In genomic region chr1:150156868-150157603, GRCh38 we compare ENCODE assay signal across 13 cellular contexts. TPM values are rescaled to one million over a fixed set of nuclear protein-coding genes. Genes with fewer than 3 reads are reported as not detected.
DNase-seq lines count a peak whose midpoint lies in the region; ATAC-seq, FAIRE-seq and TF ChIP-seq lines count a peak whose summit lies in the region.
"Had no signal": no experiment of that assay in that cellular context is flagged by ENCODE, and none has a peak within 500 bp of the region (broad histone marks: within the 10 kb centered on the region; RNA-seq: fewer than 3 reads in every experiment).

No MANE protein-coding gene starts in this region.

- H3K9me3 Mint-ChIP-seq in osteocyte (ENCODE audit: unreplicated experiment), result no peaks in the 10 kb centered on the region

- ATAC-seq in GM12878 (no peak), GM21381 (IDR thresholded peaks at IDR 0.05; ENCODE audit: unreplicated experiment) (no peak)
- ATAC-seq: left lobe of liver had no signal

- peaks cover 90 to 98% (median 97%) of the 10 kb centered on the region in 10 experiments for H3K4me1 ChIP-seq in BLaER1 treated with 17β-estradiol and CSF1 and Interleukin-3, amounts not matched to agents 10 nM and 100 nM
- peaks cover 53% of the 10 kb centered on the region for H3K4me1 ChIP-seq in GM12878 (ENCODE audit: control insufficient read depth, insufficient read depth, low read length)
- peaks cover 10% of the 10 kb centered on the region for H3K4me1 ChIP-seq in hepatocyte (ENCODE audit: insufficient read depth)
- peaks cover 18% of the 10 kb centered on the region for H3K4me1 ChIP-seq in testis

- no peaks in the 10 kb centered on the region for H3K27me3 Mint-ChIP-seq in osteocyte (ENCODE audit: unreplicated experiment)

- H3K27me3 ChIP-seq in BLaER1 treated with 17β-estradiol and CSF1 and Interleukin-3, amounts not matched to agents 10 nM and 100 nM, result no peaks in the 10 kb centered on the region
- no peaks in the 10 kb centered on the region for H3K27me3 ChIP-seq in GM12878 (replicated peaks in 1 of 2; ENCODE audit: control insufficient read depth in 2 of 2, insufficient read depth in 2 of 2, low read length in 1 of 2)
- no peaks in the 10 kb centered on the region for H3K27me3 ChIP-seq in hepatocyte
- no peaks in the 10 kb centered on the region for H3K27me3 ChIP-seq in testis

- no peak for TF ChIP-seq RAD21 in GM12878 (IDR thresholded peaks at IDR 0.05; ENCODE audit: insufficient read depth, low read depth, low read length)

- peak overlapping the region; percentile 90 to 99 (median 95) for H3K4me2 ChIP-seq in BLaER1 treated with 17β-estradiol and CSF1 and Interleukin-3, amounts not matched to agents 10 nM and 100 nM
- H3K4me2 ChIP-seq in GM12878 (ENCODE audit: control insufficient read depth, insufficient read depth) (no peak overlapping the region), hepatocyte (no peak overlapping the region)

- intact Hi-C loops in GM12878 (cut with micrococcal nuclease; ENCODE audit: unreplicated experiment) (no loop called here), testis (cut with DNase I; ENCODE audit: low total_unique reads) (no loop called here)

- DNase-seq in HT1080 (ENCODE audit: low read depth) (peak; percentile 31), GM12878 (ENCODE audit: low read depth, low spot score) (no peak), osteocyte (ENCODE audit: extremely low spot score, unreplicated experiment) (no peak), OCI-M1 (lab: John Stamatoyannopoulos, UW) (no peak), hepatocyte (ENCODE audit: low spot score) (no peak), testis (no peak)
- DNase-seq: effector CD4-positive, alpha-beta T cell; MM.1S; NCI-H226; occipital lobe had no signal

- peak overlapping the region; percentile 3 for H3K27ac Mint-ChIP-seq in osteocyte (ENCODE audit: unreplicated experiment)

- TF ChIP-seq EP300 in GM12878 (IDR thresholded peaks at IDR 0.05; ENCODE audit: borderline replicate concordance in 1 of 2, control insufficient read depth in 1 of 2, low read depth in 2 of 2, low read length in 2 of 2), result no peak

- RAD21 ChIA-PET in GM12878 (lab: Charles Lee; ENCODE audit: unreplicated experiment), result interaction anchor here (1.1 to 15.1 kb wide), 3 partner anchors 10 to 146 kb away, joined by 3 to 287 read pairs (median 5); no protein-coding TSS in a partner anchor

- no peaks in the 10 kb centered on the region for H3K9me3 ChIP-seq in BLaER1 treated with 17β-estradiol and CSF1 and Interleukin-3, amounts not matched to agents 10 nM and 100 nM (replicated peaks in 1 of 11)
- H3K9me3 ChIP-seq in GM12878 (replicated peaks; ENCODE audit: control insufficient read depth, insufficient read depth, low read length), result no peaks in the 10 kb centered on the region
- H3K9me3 ChIP-seq in hepatocyte (ENCODE audit: low read depth), result no peaks in the 10 kb centered on the region
- H3K9me3 ChIP-seq in testis, result no peaks in the 10 kb centered on the region

- TF ChIP-seq CTCF in GM12878 (IDR thresholded peaks at IDR 0.05 in 2 of 3, conservative IDR thresholded peaks at IDR 0.05 in 1 of 3; ENCODE audit: control insufficient read depth in 2 of 3, extremely low read depth in 1 of 3, insufficient read depth in 1 of 3, low read depth in 3 of 3, low read length in 3 of 3), result no peak
- no peak for TF ChIP-seq CTCF in osteocyte (IDR thresholded peaks at IDR 0.05)
- TF ChIP-seq CTCF in hepatocyte (IDR thresholded peaks at IDR 0.05; ENCODE audit: poor library complexity), result no peak
- no peak for TF ChIP-seq CTCF in testis (IDR thresholded peaks at IDR 0.05)

- BruUV-seq in GM12878 (replicated peaks; lab: Mats Ljungman, UMichigan), result no TSS peak

- FAIRE-seq in GM12878 (lab: Jason Lieb, UNC), result no peak

- H3K36me3 Mint-ChIP-seq in osteocyte (ENCODE audit: unreplicated experiment), result peaks cover 55% of the 10 kb centered on the region

- SMC1A ChIA-PET in GM12878 (lab: Charles Lee; ENCODE audit: uncharacterized antibody, unreplicated experiment), result interaction anchor here (1.6 to 3.3 kb wide), 3 partner anchors 10 to 89 kb away, joined by 4 to 18 read pairs (median 13); no protein-coding TSS in a partner anchor

- peaks cover 50% of the 10 kb centered on the region for H3K4me1 Mint-ChIP-seq in osteocyte (ENCODE audit: unreplicated experiment)

- peaks cover 78 to 90% (median 80%) of the 10 kb centered on the region in 11 experiments for H3K36me3 ChIP-seq in BLaER1 treated with 17β-estradiol and CSF1 and Interleukin-3, amounts not matched to agents 10 nM and 100 nM
- H3K36me3 ChIP-seq in GM12878 (ENCODE audit: control insufficient read depth in 2 of 2, insufficient read depth in 2 of 2, low read length in 1 of 2), result peaks cover 15 to 40% of the 10 kb centered on the region in 2 experiments
- H3K36me3 ChIP-seq in hepatocyte (replicated peaks; ENCODE audit: insufficient read depth, low read depth), result no peaks in the 10 kb centered on the region
- H3K36me3 ChIP-seq in testis (ENCODE audit: low read depth, missing control alignments), result no peaks in the 10 kb centered on the region

- peaks cover 0 to 50% (median 41%) of the 10 kb centered on the region in 11 experiments; a peak in 14 of 22 replicates for H4K20me1 ChIP-seq in BLaER1 treated with 17β-estradiol and CSF1 and Interleukin-3, amounts not matched to agents 10 nM and 100 nM
- H4K20me1 ChIP-seq in GM12878 (ENCODE audit: control insufficient read depth, insufficient read depth) (no peaks in the 10 kb centered on the region), hepatocyte (ENCODE audit: insufficient read depth, poor library complexity, severe bottlenecking) (no peaks in the 10 kb centered on the region)

- peaks cover 70% of the 10 kb centered on the region for H3K79me2 ChIP-seq in GM12878 (ENCODE audit: control insufficient read depth, insufficient read depth, low read length)
- H3K79me2 ChIP-seq in hepatocyte, result peaks cover 14% of the 10 kb centered on the region

- H3K9ac ChIP-seq in BLaER1 treated with 17β-estradiol and CSF1 and Interleukin-3, amounts not matched to agents 10 nM and 100 nM, result peak overlapping the region; percentile 6 to 100 (median 87); a peak in 18 of 22 replicates
- no peak overlapping the region for H3K9ac ChIP-seq in GM12878 (ENCODE audit: control insufficient read depth, insufficient read depth, low read length)

- no peaks in the 10 kb centered on the region for H3K9me2 ChIP-seq in hepatocyte (replicated peaks; ENCODE audit: insufficient read depth)

- H3K27ac ChIP-seq in BLaER1 treated with 17β-estradiol and CSF1 and Interleukin-3, amounts not matched to agents 10 nM and 100 nM, result peak overlapping the region; percentile 96 to 100 (median 98)
- H3K27ac ChIP-seq in GM12878 (ENCODE audit: control insufficient read depth, insufficient read depth) (peak overlapping the region; percentile 28), hepatocyte (no peak overlapping the region), testis (no peak overlapping the region)

- H2AFZ ChIP-seq in GM12878 (ENCODE audit: control insufficient read depth, low read depth, low read length) (no peak overlapping the region), hepatocyte (no peak overlapping the region)

- in situ Hi-C loops in GM12878 (cut with MboI), result no loop called here

- CTCF ChIA-PET in GM12878 (lab: Yijun Ruan, JAX), result interaction anchor here (0.5 to 19.2 kb wide), 6 partner anchors 9 to 1005 kb away, joined by 3 to 577 read pairs (median 8); partner anchors contain the start of gene VPS45

- TF ChIP-seq POLR2A in GM12878 (IDR thresholded peaks at IDR 0.05; ENCODE audit: low read depth, low read length) (peak; percentile 53; the same call in 1 of the 2 replicates), testis (IDR thresholded peaks at IDR 0.05) (no peak)

- POLR2A ChIA-PET in GM12878 (lab: Charles Lee), result interaction anchor here (0.8 kb wide), 1 partner anchor 30 kb away, joined by 4 read pairs; no protein-coding TSS in a partner anchor

- H3K4me3 Mint-ChIP-seq in osteocyte (ENCODE audit: unreplicated experiment), result no peak overlapping the region

- H3K4me3 ChIP-seq in BLaER1 treated with 17β-estradiol and CSF1 and Interleukin-3, amounts not matched to agents 10 nM and 100 nM, result peak overlapping the region in 4 of 10 experiments; percentile 9 to 97 (median 28); a peak in 5 of 20 replicates
- no peak overlapping the region for H3K4me3 ChIP-seq in GM12878
- no peak overlapping the region for H3K4me3 ChIP-seq in hepatocyte
- H3K4me3 ChIP-seq in testis, result no peak overlapping the region

- 88% methylated on average over 16 of the region's 16 CpGs for WGBS in GM12878 (ENCODE audit: insufficient coverage, insufficient replicate concordance, low lambda C conversion rate, missing lambda C conversion rate)
- WGBS in hepatocyte (ENCODE audit: low lambda C conversion rate, missing lambda C conversion rate), result 92% methylated on average over 16 of the region's 16 CpGs
- WGBS in testis, 2 donors, result 88 to 91% methylated on average over 14 to 16 of the region's 16 CpGs

TF ChIP-seq in GM12878, 131 proteins besides CTCF, POLR2A, EP300 and RAD21 (continues in another document):
- TF ChIP-seq MEF2A (IDR thresholded peaks at IDR 0.05; ENCODE audit: insufficient read depth, low read depth, low read length) (no peak), POLR2AphosphoS5 (IDR thresholded peaks at IDR 0.05; ENCODE audit: low read length) (0 out of 2 replicates have a peak, but pooled peaks have one; percentile 30)

RNA-seq across cellular contexts. Expression of gene PLEKHO1, which starts 7.3 kb away (rescaled TPM):
- total RNA-seq in HT1080 (2014; rRNA removed; shearing (Covaris generic)), result 45.1 and 50.1 TPM in 2 replicates
- 23.4 and 26.7 TPM in 2 replicates for polyA plus RNA-seq in HT1080 (2015; cell fraction: cytosol; rRNA removed)
- polyA plus RNA-seq in HT1080 (2015; cell fraction: nucleus; rRNA removed), result 26.2 and 28.5 TPM in 2 replicates
- 74.2 and 90.2 TPM in 2 replicates for total RNA-seq in GM12878 (2013; cell fraction: nucleolus; rRNA removed)
- 183 and 184 TPM in 2 replicates for total RNA-seq in GM12878 (2014; rRNA removed)
- 87.7 and 91.4 TPM in 2 replicates for total RNA-seq in GM12878 (2014; rRNA removed; fragmentation: Illumina TruSeq; extraction: Trizol)
- 134 and 146 TPM in 2 replicates for total RNA-seq in GM12878 (2021)
- polyA plus RNA-seq in GM12878 (2011; ENCODE audit: low read depth), result 48.7 TPM
- 56.6 and 73.8 TPM in 2 replicates for polyA plus RNA-seq in GM12878 (2011; rRNA removed)
- 66.4 and 101 TPM in 2 replicates for polyA plus RNA-seq in GM12878 (2011; cell fraction: cytosol; rRNA removed)
- 85.4 and 100 TPM in 2 replicates for polyA plus RNA-seq in GM12878 (2011; cell fraction: nucleus; rRNA removed)
- 65.1 and 81.8 TPM in 2 replicates for polyA plus RNA-seq in GM12878 (2012)
- 108 and 113 TPM in 2 replicates for polyA plus RNA-seq in GM12878 (2014; fragmentation: Illumina TruSeq; extraction: Trizol)
- polyA plus RNA-seq in GM12878 (2014; fragmentation: Nextera tagmentation; extraction: Ambion mirVana), result 10 to 100 TPM in 1 of 2 experiments, 1 to 10 TPM in 1; 5.3 to 12.9 TPM
- 143 and 184 TPM in 2 replicates for polyA plus RNA-seq in GM12878 (2014; rRNA removed)
- polyA plus RNA-seq in GM12878 (2016; fragmentation: Nextera tagmentation; extraction: Ambion mirVana), result 10 to 100 TPM; 36.9 to 86.3 TPM
- 32.6 and 50.0 TPM in 2 replicates for polyA minus RNA-seq in GM12878 (2011; rRNA and poly(A)+ RNA removed)
- 24.1 and 25.9 TPM in 2 replicates for polyA minus RNA-seq in GM12878 (2011; cell fraction: cytosol; rRNA and poly(A)+ RNA removed)
- polyA minus RNA-seq in GM12878 (2011; cell fraction: nucleus; rRNA and poly(A)+ RNA removed), result 14.5 and 24.8 TPM in 2 replicates
- 50.1 and 52.2 TPM in 2 replicates for total RNA-seq in osteocyte
- total RNA-seq in hepatocyte, result 12.1 and 23.7 TPM in 2 replicates
- 33.0 and 38.2 TPM in 2 replicates for polyA plus RNA-seq in hepatocyte
- total RNA-seq in testis, result 100 to 1,000 TPM in 1 of 2 donors, 10 to 100 TPM in 1; 83.5 to 175 TPM
- 283 TPM for polyA plus RNA-seq in testis (ENCODE audit: insufficient read depth, low read depth, low replicate concordance)

Comparison
In these comparisons a context has a peak if more than half of its experiments do, and no peak if none do; other contexts are left out.
1. H3K27ac ChIP-seq: peak in BLaER1 treated with 17β-estradiol and CSF1 and Interleukin-3, amounts not matched to agents 10 nM and 100 nM (11 of 11) and GM12878 (single experiment); none in hepatocyte (single experiment) and testis (0 of 2).
2. H3K4me2 ChIP-seq: peak in BLaER1 treated with 17β-estradiol and CSF1 and Interleukin-3, amounts not matched to agents 10 nM and 100 nM (11 of 11); none in GM12878 (single experiment) and hepatocyte (single experiment).